19 cellular contexts compared by ENCODE assay signal in the genomic region with DNA sequence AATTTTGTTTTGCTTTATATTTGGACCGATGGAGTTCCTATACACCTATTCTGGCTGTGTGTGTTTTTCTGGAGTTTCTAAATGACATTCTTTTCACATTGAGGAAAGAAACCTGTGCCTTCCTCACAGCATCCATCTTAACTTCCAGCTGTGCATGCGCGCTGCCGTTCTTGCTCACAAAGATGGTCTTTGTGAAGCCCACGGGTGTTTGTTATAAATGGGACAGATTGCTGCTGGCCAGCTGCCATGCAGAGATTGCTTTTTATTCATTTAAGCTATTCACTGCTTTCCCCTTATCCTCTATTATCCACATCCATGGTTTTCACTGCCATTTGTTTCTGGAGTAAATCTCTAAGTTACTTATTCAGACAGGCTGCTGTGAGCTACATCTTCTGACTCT. TPM values are rescaled to one million over a fixed set of nuclear protein-coding genes. Genes with fewer than 3 reads are reported as not detected.
"Had no signal": no experiment of that assay in that cellular context is flagged by ENCODE, and none has a peak within 500 bp of the region (broad histone marks: within the 10 kb centered on the region; RNA-seq: fewer than 3 reads in every experiment).

No MANE protein-coding gene starts in this region.

- H3K4me1 Mint-ChIP-seq: activated T-helper 17 cell treated with anti-CD3 and anti-CD28 coated beads, Interleukin-2, amount 50 U/mL, for 72 hours had no signal

- H3K4me3 Mint-ChIP-seq: activated T-helper 17 cell treated with anti-CD3 and anti-CD28 coated beads, Interleukin-2, amount 50 U/mL, for 72 hours; memory B cell had no signal

- ATAC-seq: activated T-helper 17 cell treated with anti-CD3 and anti-CD28 coated beads, Interleukin-2, amount 50 U/mL, for 72 hours; left ventricle myocardium superior had no signal

- H3K27me3 Mint-ChIP-seq: memory B cell had no signal

- H3K4me3 ChIP-seq: breast epithelium, spleen, tibial artery had no signal

- DNase-seq: activated CD4-positive, alpha-beta T cell treated with anti-CD3 and anti-CD28 coated beads, Interleukin-2, amount 50 U/mL, for 1 hour; activated CD4-positive, CD25-positive, alpha-beta regulatory T cell treated with anti-CD3 and anti-CD28 coated beads, Interleukin-2, amount 50 U/mL, for 72 hours; activated T-cell treated with anti-CD3 and anti-CD28 coated beads, Interleukin-2, amount 50 U/mL, for 1 hour; cortex of kidney; left ventricle myocardium superior; spleen; stimulated activated CD4-positive, alpha-beta T cell treated with anti-CD3 and anti-CD28 coated beads, Interleukin-4, amount 100 ng/mL, for 24 hours; stimulated activated naive CD4-positive, alpha-beta T cell treated with Interleukin-2 at 50 U/mL for 16 hours; T-helper 1 cell; tibial artery; WERI-Rb-1 had no signal

- H3K27ac Mint-ChIP-seq: activated naive CD4-positive, alpha-beta T cell treated with anti-CD3 and anti-CD28 coated beads, Interleukin-2, amount 50 U/mL, for 72 hours; activated T-helper 17 cell treated with anti-CD3 and anti-CD28 coated beads, Interleukin-2, amount 50 U/mL, for 72 hours; memory B cell; progenitor cell of endocrine pancreas had no signal

- H3K36me3 Mint-ChIP-seq: activated naive CD4-positive, alpha-beta T cell treated with anti-CD3 and anti-CD28 coated beads, Interleukin-2, amount 50 U/mL, for 72 hours; memory B cell had no signal

- H3K9me3 Mint-ChIP-seq: activated naive CD4-positive, alpha-beta T cell treated with anti-CD3 and anti-CD28 coated beads, Interleukin-2, amount 50 U/mL, for 72 hours had no signal

RNA-seq across cellular contexts. Expression of a gene that starts 54.2 kb away (rescaled TPM):
- total RNA-seq: activated naive CD4-positive, alpha-beta T cell treated with anti-CD3 and anti-CD28 coated beads, Interleukin-2, amount 50 U/mL, for 72 hours; activated T-helper 17 cell treated with anti-CD3 and anti-CD28 coated beads, Interleukin-2, amount 50 U/mL, for 72 hours; fibroblast of villous mesenchyme; glomerular endothelial cell; mononuclear cell had no signal
